8 cellular contexts compared by ENCODE assay signal in the genomic region with DNA sequence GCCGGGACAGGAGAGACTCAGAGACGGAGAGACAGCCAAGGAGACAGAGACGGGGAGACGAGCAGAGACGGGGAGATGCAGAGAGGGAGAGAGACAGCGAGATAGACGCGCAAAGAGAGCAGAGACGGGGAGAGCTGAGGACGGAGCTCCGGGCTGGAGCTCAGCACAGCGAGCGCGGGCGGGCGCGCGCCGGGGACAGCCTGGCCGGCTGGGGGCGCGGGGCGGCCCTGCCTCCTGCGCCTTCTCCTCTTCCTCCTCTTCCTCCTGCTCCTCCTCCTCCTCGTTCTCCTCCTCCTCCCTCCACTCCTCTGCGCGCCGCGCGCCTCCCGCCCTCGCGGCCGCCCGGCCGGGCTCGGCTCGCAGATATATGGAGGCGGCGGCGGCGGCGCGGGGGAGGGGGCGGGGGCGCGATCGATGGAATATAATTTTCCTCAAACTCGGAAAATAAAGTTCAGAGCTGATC.
DNase-seq lines count a peak whose midpoint lies in the region; ATAC-seq, FAIRE-seq and TF ChIP-seq lines count a peak whose summit lies in the region.

A gene (minus strand): TSS at position 229 of the 463 bp plus-strand sequence. CDS start 15,530 bp downstream, outside the sequence.

- no peaks in the 10 kb centered on the region for H3K79me2 ChIP-seq in parathyroid adenoma

- no peak within 1 kb of the TSS for H3K9ac ChIP-seq in parathyroid adenoma

- no peaks in the 10 kb centered on the region for H3K4me1 ChIP-seq in RWPE2 (ENCODE audit: insufficient read depth, poor library complexity, severe bottlenecking)
- H3K4me1 ChIP-seq in parathyroid adenoma: peaks cover 20% of the 10 kb centered on the region

- H3K36me3 ChIP-seq in RWPE2 (ENCODE audit: low read depth): no peaks in the 10 kb centered on the region
- no peaks in the 10 kb centered on the region for H3K36me3 ChIP-seq in parathyroid adenoma (ENCODE audit: control insufficient read depth, insufficient read depth, low read length)

- H3K27me3 ChIP-seq in RWPE2 (ENCODE audit: insufficient read depth, poor library complexity, severe bottlenecking) (peaks cover 87% of the 10 kb centered on the region), parathyroid adenoma (ENCODE audit: control insufficient read depth, insufficient read depth, low read length) (no peaks in the 10 kb centered on the region)

- no peak within 1 kb of the TSS for H3K27ac ChIP-seq in RWPE2 (ENCODE audit: poor library complexity, severe bottlenecking)
- H3K27ac ChIP-seq in parathyroid adenoma: no peak within 1 kb of the TSS

- peak within 1 kb of the TSS; percentile 93 for H3K4me2 ChIP-seq in parathyroid adenoma (ENCODE audit: low read length)

- FAIRE-seq in RCC 7860 (lab: Jason Lieb, UNC): no peak

- H2AFZ ChIP-seq in parathyroid adenoma: peak within 1 kb of the TSS; percentile 64

- H3K4me3 ChIP-seq in RWPE2 (ENCODE audit: severe bottlenecking) (peak within 1 kb of the TSS; percentile 27), epithelial cell of esophagus (ENCODE audit: low read length) (peak within 1 kb of the TSS; percentile 18), parathyroid adenoma (ENCODE audit: low read depth, low read length) (peak within 1 kb of the TSS; percentile 60)

- no peak for TF ChIP-seq CTCF in RWPE2 (IDR thresholded peaks at IDR 0.05; ENCODE audit: poor library complexity, severe bottlenecking)
- TF ChIP-seq CTCF in epithelial cell of esophagus (IDR thresholded peaks at IDR 0.05; ENCODE audit: insufficient read depth, low read depth, low read length, missing control alignments): no peak
- TF ChIP-seq CTCF in parathyroid adenoma (IDR thresholded peaks at IDR 0.05): no peak

- DNase-seq in activated naive CD4-positive, alpha-beta T cell treated with Interleukin-2 at 50 U/mL for 16 hours: peak; percentile 34
- no peak for DNase-seq in activated naive CD4-positive, alpha-beta T cell treated with anti-CD3 and anti-CD28 coated beads, Interleukin-2, amount 50 U/mL, for 16 hours
- DNase-seq in RWPE2 (ENCODE audit: low spot score): no peak
- no peak for DNase-seq in epithelial cell of esophagus (ENCODE audit: low read depth)
- DNase-seq in GM19238 (ENCODE audit: insufficient read length, low spot score): no peak
- no peak for DNase-seq in RCC 7860 (ENCODE audit: low spot score)

- peak; percentile 17; the same call in 1 of the 3 replicates for ATAC-seq in RWPE2 (ENCODE audit: low read depth)
- ATAC-seq in GM21737 (IDR thresholded peaks at IDR 0.05; ENCODE audit: unreplicated experiment): no peak

- H3K9me3 ChIP-seq in RWPE2 (ENCODE audit: severe bottlenecking) (no peaks in the 10 kb centered on the region), parathyroid adenoma (ENCODE audit: control insufficient read depth, low read length) (no peaks in the 10 kb centered on the region)
